ENCODE assay signal across 1 cellular context in genomic region chr19:45403781-45404556, GRCh38.
TF ChIP-seq lines count a peak whose summit lies in the region.

No MANE protein-coding gene starts in this region.

TF ChIP-seq in K562, 482 proteins besides CTCF, POLR2A, EP300 and RAD21 (continued from another document):
- no peak for TF ChIP-seq E2F8 (IDR thresholded peaks at IDR 0.05; ENCODE audit: low read depth, partially characterized antibody)
- TF ChIP-seq NFXL1 (CRISPR knock-in tag; IDR thresholded peaks at IDR 0.05): no peak
- TF ChIP-seq POLR2B (IDR thresholded peaks at IDR 0.05; ENCODE audit: low read depth, partially characterized antibody): no peak
- TF ChIP-seq ZNF277 (CRISPR knock-in tag; IDR thresholded peaks at IDR 0.05; ENCODE audit: borderline replicate concordance): no peak
- no peak for TF ChIP-seq ZNF253 (CRISPR knock-in tag; conservative IDR thresholded peaks at IDR 0.05)
- TF ChIP-seq RCOR1 (IDR thresholded peaks at IDR 0.05; ENCODE audit: borderline replicate concordance in 1 of 2, low read depth in 2 of 2, low read length in 2 of 2): no peak; a peak in 1 of 4 replicates
- no peak for TF ChIP-seq ZNF780A (CRISPR knock-in tag; IDR thresholded peaks at IDR 0.05)
- no peak for TF ChIP-seq NCOA4 (IDR thresholded peaks at IDR 0.05; ENCODE audit: partially characterized antibody)
- TF ChIP-seq NCOA2 (IDR thresholded peaks at IDR 0.05; ENCODE audit: partially characterized antibody in 2 of 2): no peak
- peak in 1 of 2 experiments; percentile 73; a peak in 2 of 4 replicates for TF ChIP-seq MAZ (CRISPR knock-in tag; conservative IDR thresholded peaks at IDR 0.05 in 1 of 2, IDR thresholded peaks at IDR 0.05 in 1 of 2)
- TF ChIP-seq ETV5 (CRISPR knock-in tag; IDR thresholded peaks at IDR 0.05; ENCODE audit: low read depth): no peak
- TF ChIP-seq TBP (optimal IDR thresholded peaks at IDR 0.05; ENCODE audit: low read depth, low read length): no peak
- TF ChIP-seq ILK (tag; IDR thresholded peaks at IDR 0.05; ENCODE audit: borderline replicate concordance, low read depth): no peak
- no peak for TF ChIP-seq KAT2B (IDR thresholded peaks at IDR 0.05; ENCODE audit: low read depth, low read length)
- TF ChIP-seq ZNF449 (CRISPR knock-in tag; IDR thresholded peaks at IDR 0.05): no peak
- no peak for TF ChIP-seq CBFB (CRISPR knock-in tag; IDR thresholded peaks at IDR 0.05)
- no peak for TF ChIP-seq BRD4 (IDR thresholded peaks at IDR 0.05)
- TF ChIP-seq MTA2 (IDR thresholded peaks at IDR 0.05; ENCODE audit: low read depth): no peak
- no peak for TF ChIP-seq HMG20B (CRISPR knock-in tag; IDR thresholded peaks at IDR 0.05)
- no peak for TF ChIP-seq HIVEP1 (CRISPR knock-in tag; IDR thresholded peaks at IDR 0.05)
- no peak for TF ChIP-seq ZNF830 (CRISPR knock-in tag; IDR thresholded peaks at IDR 0.05)
- TF ChIP-seq DEAF1 (CRISPR knock-in tag; IDR thresholded peaks at IDR 0.05): no peak
- TF ChIP-seq NFE2L1 (tag; IDR thresholded peaks at IDR 0.05; ENCODE audit: borderline replicate concordance, low read depth): no peak
- peak; percentile 96 for TF ChIP-seq TFAP4 (CRISPR knock-in tag; IDR thresholded peaks at IDR 0.05; ENCODE audit: borderline replicate concordance)
- no peak for TF ChIP-seq WHSC1 (IDR thresholded peaks at IDR 0.05; ENCODE audit: low read length)
- TF ChIP-seq IRF2 (CRISPR knock-in tag; IDR thresholded peaks at IDR 0.05): no peak
- peak; percentile 51; the same call in 1 of the 2 replicates for TF ChIP-seq ATF7 (IDR thresholded peaks at IDR 0.05)
- no peak for TF ChIP-seq JUNB (CRISPR knock-in tag; conservative IDR thresholded peaks at IDR 0.05)
- no peak for TF ChIP-seq PTBP1 (IDR thresholded peaks at IDR 0.05; ENCODE audit: low read depth, low read length)
- no peak for TF ChIP-seq ZNF282 (CRISPR knock-in tag; IDR thresholded peaks at IDR 0.05)
- TF ChIP-seq ELK1 (CRISPR knock-in tag; IDR thresholded peaks at IDR 0.05): no peak
- no peak for TF ChIP-seq TCF7 (IDR thresholded peaks at IDR 0.05; ENCODE audit: borderline replicate concordance)
- no peak for TF ChIP-seq ADNP (tag; IDR thresholded peaks at IDR 0.05)
- TF ChIP-seq ZNF175 (CRISPR knock-in tag; IDR thresholded peaks at IDR 0.05; ENCODE audit: low read depth): no peak
- peak in 1 of 2 experiments; percentile 28 for TF ChIP-seq AFF1 (IDR thresholded peaks at IDR 0.05; ENCODE audit: low read depth in 1 of 2, partially characterized antibody in 2 of 2)
- no peak for TF ChIP-seq MCM3 (IDR thresholded peaks at IDR 0.05)
- TF ChIP-seq ZNF347 (CRISPR knock-in tag; IDR thresholded peaks at IDR 0.05; ENCODE audit: low read depth): no peak
- TF ChIP-seq XRCC4 (IDR thresholded peaks at IDR 0.05; ENCODE audit: extremely low read depth, insufficient read depth, insufficient read length): no peak
- no peak for TF ChIP-seq SMAD2 (IDR thresholded peaks at IDR 0.05; ENCODE audit: low read depth, low read length)
- no peak for TF ChIP-seq ZBTB17 (CRISPR knock-in tag; IDR thresholded peaks at IDR 0.05)
- TF ChIP-seq ZNF140 (CRISPR knock-in tag; IDR thresholded peaks at IDR 0.05): no peak
- no peak for TF ChIP-seq U2AF2 (optimal IDR thresholded peaks at IDR 0.05; ENCODE audit: low read depth, low read length)
- TF ChIP-seq TSHZ1 (CRISPR knock-in tag; IDR thresholded peaks at IDR 0.05): no peak
- peak; percentile 25; the same call in 1 of the 2 replicates for TF ChIP-seq LEF1 (IDR thresholded peaks at IDR 0.05)
- no peak for TF ChIP-seq BRF2 (IDR thresholded peaks at IDR 0.05; ENCODE audit: borderline replicate concordance, insufficient read depth, insufficient read length)
TF ChIP-seq in K562: peak in this region for 66.
